ENCODE assay signal across 15 cellular contexts in genomic region chr15:77126516-77126915, GRCh38. TPM values are rescaled to one million over a fixed set of nuclear protein-coding genes. Genes with fewer than 3 reads are reported as not detected.
DNase-seq lines count a peak whose midpoint lies in the region; ATAC-seq, FAIRE-seq and TF ChIP-seq lines count a peak whose summit lies in the region.
"Had no signal": no experiment of that assay in that cellular context is flagged by ENCODE, and none has a peak within 500 bp of the region (broad histone marks: within the 10 kb centered on the region; RNA-seq: fewer than 3 reads in every experiment).

No MANE protein-coding gene starts in this region.

- no peak overlapping the region for H3K18ac ChIP-seq in IMR-90 (ENCODE audit: low read depth, low read length)

- DNase-seq in heart left ventricle: no peak
- no peak for DNase-seq in cardiac septum (ENCODE audit: low spot score)
- no peak for DNase-seq in IMR-90
- DNase-seq in erythroblast (lab: John Stamatoyannopoulos, UW): peak; percentile 46
- DNase-seq in small intestine: peak; percentile 33
- DNase-seq in SIG-M5 treated with dmso at 0.1 percent for 504 hours (lab: John Stamatoyannopoulos, UW; ENCODE audit: unreplicated experiment): no peak
- DNase-seq: 8988T; ACHN; Calu3; CD4-positive, alpha-beta T cell; DMS 273 treated with DMSO at 0.1 percent for 48 hours; HCEC 1CT had no signal

- peaks cover 0 to 42% (median 21%) of the 10 kb centered on the region in 12 donors for H3K4me1 ChIP-seq in heart left ventricle
- H3K4me1 ChIP-seq in IMR-90 (ENCODE audit: control insufficient read depth, insufficient read depth, low read length): no peaks in the 10 kb centered on the region; the same call in 1 of the 2 replicates
- peaks cover 0 to 2% of the 10 kb centered on the region in 2 donors for H3K4me1 ChIP-seq in small intestine (ENCODE audit: control insufficient read depth in 2 of 2, insufficient read depth in 1 of 2, low read depth in 1 of 2, low read length in 1 of 2)

- no peak overlapping the region for H2AFZ ChIP-seq in IMR-90 (replicated peaks; ENCODE audit: low read length, poor library complexity)

- no peak overlapping the region for H4K5ac ChIP-seq in IMR-90 (ENCODE audit: low read depth, low read length)

- no peaks in the 10 kb centered on the region; the same call in 1 of the 2 replicates for H4K20me1 ChIP-seq in IMR-90 (ENCODE audit: insufficient read depth, low read length)

- H4K8ac ChIP-seq in IMR-90 (ENCODE audit: low read depth in 2 of 2, low read length in 2 of 2): no peak overlapping the region

- no peak overlapping the region for H2BK5ac ChIP-seq in IMR-90 (ENCODE audit: low read depth, low read length, poor library complexity, severe bottlenecking)

- H3K27ac ChIP-seq in heart left ventricle: peak overlapping the region in 7 of 12 donors; percentile 36 to 64 (median 50)
- no peak overlapping the region for H3K27ac ChIP-seq in IMR-90 (ENCODE audit: insufficient read depth, low read length)
- H3K27ac ChIP-seq in small intestine (ENCODE audit: low read depth in 1 of 2, low read length in 1 of 2): no peak overlapping the region
- H3K27ac ChIP-seq: BLaER1 treated with 17β-estradiol and CSF1 and Interleukin-3, amounts not matched to agents 10 nM and 100 nM had no signal

- H3K56ac ChIP-seq in IMR-90 (ENCODE audit: extremely low read depth, insufficient read depth, low read length): no peak overlapping the region

- no peak overlapping the region for H3K4me2 ChIP-seq in IMR-90 (ENCODE audit: low read depth, low read length)
- H3K4me2 ChIP-seq: BLaER1 treated with 17β-estradiol and CSF1 and Interleukin-3, amounts not matched to agents 10 nM and 100 nM had no signal

- FAIRE-seq in small intestine (lab: Jason Lieb, UNC): no peak
- FAIRE-seq: GM18507 had no signal

- no peak overlapping the region for H3K14ac ChIP-seq in IMR-90 (replicated peaks; ENCODE audit: low read depth, low read length)

- H3K4me3 ChIP-seq in heart left ventricle (no peak overlapping the region), IMR-90 (ENCODE audit: insufficient read depth, low read depth, low read length) (no peak overlapping the region), small intestine (ENCODE audit: low read depth in 1 of 2, low read length in 2 of 2) (no peak overlapping the region)
- H3K4me3 ChIP-seq: BLaER1 treated with 17β-estradiol and CSF1 and Interleukin-3, amounts not matched to agents 10 nM and 100 nM had no signal

- ATAC-seq in heart left ventricle: peak in 2 of 4 donors; percentile 74 to 78
- no peak for ATAC-seq in IMR-90 (ENCODE audit: low read depth)
- ATAC-seq in HG02870 (IDR thresholded peaks at IDR 0.05; ENCODE audit: unreplicated experiment): no peak

- TF ChIP-seq POLR2A in heart left ventricle (IDR thresholded peaks at IDR 0.05) (no peak), IMR-90 (IDR thresholded peaks at IDR 0.05; ENCODE audit: low read depth, low read length) (no peak), erythroblast (IDR thresholded peaks at IDR 0.05; ENCODE audit: low read length) (no peak)

- in situ Hi-C loops in IMR-90 (cut with MboI; ENCODE audit: low sequenced_read_pairs): no loop called here

- BruUV-seq in IMR-90 (replicated peaks; lab: Mats Ljungman, UMichigan): no TSS peak

- no peak overlapping the region for H2BK120ac ChIP-seq in IMR-90 (ENCODE audit: low read depth, low read length)

- H3K9me3 ChIP-seq in heart left ventricle (no peaks in the 10 kb centered on the region), IMR-90 (ENCODE audit: control insufficient read depth, insufficient read depth, low read length) (no peaks in the 10 kb centered on the region), small intestine (ENCODE audit: control insufficient read depth, low read depth) (no peaks in the 10 kb centered on the region)
- H3K9me3 ChIP-seq: BLaER1 treated with 17β-estradiol and CSF1 and Interleukin-3, amounts not matched to agents 10 nM and 100 nM had no signal

- CTCF ChIA-PET in IMR-90 (lab: Yijun Ruan, JAX): interaction anchor here (1.2 kb wide), 1 partner anchor 60 kb away, joined by 3 read pairs; no protein-coding TSS in a partner anchor

- 57 to 68% (median 59%) methylated on average over 1 of the region's 1 CpG for WGBS in heart left ventricle, 4 donors
- no CpG with 5 or more reads among the region's 1 CpG for WGBS in IMR-90 (ENCODE audit: extremely low coverage in 2 of 2, insufficient read length in 1 of 2), 2 experiments
- 70 to 83% (median 70%) methylated on average over 1 of the region's 1 CpG for WGBS in small intestine, 3 donors

- H3K23ac ChIP-seq in IMR-90 (ENCODE audit: low read depth, low read length): no peak overlapping the region

- intact Hi-C loops in heart left ventricle (cut with DNase I) (no loop called here), cardiac septum (cut with DNase I) (no loop called here), IMR-90 (cut with micrococcal nuclease) (no loop called here)

- H3K4ac ChIP-seq in IMR-90 (ENCODE audit: low read depth, low read length): no peak overlapping the region

- H4K91ac ChIP-seq in IMR-90 (ENCODE audit: insufficient read depth, low read depth, low read length): no peak overlapping the region

- peaks cover 44 to 62% of the 10 kb centered on the region in 2 experiments for H3K79me1 ChIP-seq in IMR-90 (ENCODE audit: low read depth in 1 of 2, low read length in 2 of 2)

- H3K27me3 ChIP-seq in heart left ventricle (no peaks in the 10 kb centered on the region), IMR-90 (ENCODE audit: control insufficient read depth, insufficient read depth, low read length) (no peaks in the 10 kb centered on the region), small intestine (ENCODE audit: control insufficient read depth in 2 of 2, insufficient read depth in 2 of 2, low read length in 2 of 2) (no peaks in the 10 kb centered on the region)
- H3K27me3 ChIP-seq: BLaER1 treated with 17β-estradiol and CSF1 and Interleukin-3, amounts not matched to agents 10 nM and 100 nM had no signal

- dilution Hi-C loops in IMR-90 (cut with HindIII; ENCODE audit: low sequenced_read_pairs, unreplicated experiment): no loop called here

- peaks cover 2% of the 10 kb centered on the region; the same call in 1 of the 2 replicates for H3K9me1 ChIP-seq in IMR-90 (ENCODE audit: insufficient read depth, low read length)

- POLR2A ChIA-PET in IMR-90 (lab: Charles Lee; ENCODE audit: unreplicated experiment): no interaction called here

- no peak overlapping the region for H2BK20ac ChIP-seq in IMR-90 (ENCODE audit: low read depth, low read length)

- no peak overlapping the region for H2AK9ac ChIP-seq in IMR-90 (replicated peaks; ENCODE audit: low read depth, low read length, poor library complexity)

- TF ChIP-seq CTCF in heart left ventricle (IDR thresholded peaks at IDR 0.05): no peak
- TF ChIP-seq CTCF in IMR-90 (conservative IDR thresholded peaks at IDR 0.05; ENCODE audit: low read depth, low read length): no peak

- H3K36me3 ChIP-seq in heart left ventricle (peaks cover 0 to 15% (median 6%) of the 10 kb centered on the region in 9 donors), IMR-90 (ENCODE audit: control insufficient read depth, insufficient read depth, low read length) (peaks cover 6% of the 10 kb centered on the region), small intestine (ENCODE audit: control insufficient read depth in 2 of 2, insufficient read depth in 2 of 2, low read length in 2 of 2) (peaks cover 2 to 3% of the 10 kb centered on the region in 2 donors)

- no peak overlapping the region for H2BK15ac ChIP-seq in IMR-90 (ENCODE audit: low read depth, low read length)

- TF ChIP-seq RAD21 in IMR-90 (IDR thresholded peaks at IDR 0.05; ENCODE audit: low read length): no peak

- H3K9ac ChIP-seq in IMR-90 (ENCODE audit: low read depth, low read length): no peak overlapping the region
- H3K9ac ChIP-seq: BLaER1 treated with 17β-estradiol and CSF1 and Interleukin-3, amounts not matched to agents 10 nM and 100 nM had no signal

- H2AK5ac ChIP-seq in IMR-90 (ENCODE audit: low read depth, low read length): no peak overlapping the region

TF ChIP-seq in IMR-90, 13 proteins besides CTCF, POLR2A, EP300 and RAD21:
- peak; percentile 40; the same call in 1 of the 2 replicates for TF ChIP-seq NFE2L2 (IDR thresholded peaks at IDR 0.05; ENCODE audit: low read depth, low read length)
- no peak for TF ChIP-seq RFX5 (IDR thresholded peaks at IDR 0.05; ENCODE audit: low read depth, low read length)
- TF ChIP-seq FOS (IDR thresholded peaks at IDR 0.05; ENCODE audit: low read depth, low read length): no peak

RNA-seq across cellular contexts. Expression of gene TSPAN3, which starts 55.6 kb away (rescaled TPM):
- total RNA-seq in heart left ventricle (100 to 1,000 TPM in 8 of 9 donors, 10 to 100 TPM in 1; 90.4 to 218 (median 133) TPM), cardiac septum (101 TPM), IMR-90 (2012; rRNA removed) (255 and 295 TPM in 2 replicates)
- polyA plus RNA-seq in heart left ventricle (100 to 1,000 TPM in 1 of 2 donors, 10 to 100 TPM in 1; 58.1 to 247 TPM), IMR-90 (2012; rRNA removed) (221 and 270 TPM in 2 replicates), small intestine (100 to 1,000 TPM; 263 to 352 (median 334) TPM)
- 200 and 257 TPM in 2 replicates for polyA plus RNA-seq in IMR-90 (2012; cell fraction: cytosol; rRNA removed)
- polyA plus RNA-seq in IMR-90 (2012; cell fraction: nucleus; rRNA removed; ENCODE audit: low replicate concordance): 60.8 and 158 TPM in 2 replicates

Comparison
In these comparisons a context has a peak if more than half of its experiments do, and no peak if none do; other contexts are left out.
1. DNase-seq: peak in erythroblast (2 of 2) and small intestine (single experiment); none in heart left ventricle (0 of 5), cardiac septum (single experiment), IMR-90 (single experiment) and SIG-M5 treated with dmso at 0.1 percent for 504 hours (single experiment).
2. H3K27ac ChIP-seq: peak in heart left ventricle (7 of 12); none in IMR-90 (single experiment) and small intestine (0 of 2).